ENCODE assay signal across 1 cellular context in the genomic region with DNA sequence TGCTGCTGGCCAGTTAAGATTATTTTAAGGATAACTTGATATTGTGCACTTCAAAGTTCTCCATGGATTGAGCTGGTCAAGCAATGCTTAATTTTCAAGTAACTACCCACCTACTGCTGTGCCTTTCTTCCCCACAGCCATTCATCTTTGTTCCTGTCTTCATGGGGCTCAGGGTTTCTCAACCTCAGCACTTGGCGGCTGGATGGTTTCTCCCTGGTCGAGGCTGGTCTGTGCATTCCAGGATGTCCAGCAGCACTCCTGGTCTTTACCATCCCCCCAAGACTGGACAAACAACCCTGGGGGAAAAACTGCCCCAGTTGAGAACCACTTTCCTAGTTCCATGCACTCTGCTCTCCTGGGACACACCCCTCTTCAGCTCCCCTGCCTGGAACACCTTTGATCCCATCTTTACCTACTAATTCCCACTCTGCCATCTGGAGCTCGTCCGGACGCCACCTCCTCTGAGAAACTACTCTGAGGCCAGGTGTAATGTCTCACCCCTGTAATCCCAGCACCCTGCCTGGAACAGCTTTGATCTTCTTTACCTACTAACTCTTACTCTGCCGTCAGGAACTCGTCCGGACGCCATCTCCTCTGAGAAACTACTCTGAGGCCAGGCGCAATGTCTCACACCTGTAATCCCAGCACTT.
TF ChIP-seq lines count a peak whose summit lies in the region.

No MANE protein-coding gene starts in this region.

TF ChIP-seq in H1, 55 proteins besides CTCF, POLR2A, EP300 and RAD21 (continued from another document):
- no peak for TF ChIP-seq MAX (IDR thresholded peaks at IDR 0.05)
- 0 out of 2 replicates have a peak, but pooled peaks have one; percentile 28 for TF ChIP-seq CEBPB (IDR thresholded peaks at IDR 0.05; ENCODE audit: low read depth, low read length)
- TF ChIP-seq TCF12 (IDR thresholded peaks at IDR 0.05; ENCODE audit: low read depth, low read length): no peak
- no peak for TF ChIP-seq RXRA (IDR thresholded peaks at IDR 0.05; ENCODE audit: insufficient read depth, low read depth, low read length)
- no peak for TF ChIP-seq NRF1 (IDR thresholded peaks at IDR 0.05; ENCODE audit: low read depth, low read length)
- TF ChIP-seq CHD7 (IDR thresholded peaks at IDR 0.05; ENCODE audit: insufficient replicate concordance, low read length): no peak
- no peak for TF ChIP-seq MAFK (IDR thresholded peaks at IDR 0.05; ENCODE audit: low read depth, low read length)
- no peak for TF ChIP-seq RFX5 (IDR thresholded peaks at IDR 0.05; ENCODE audit: borderline replicate concordance, low read depth, low read length)
- no peak for TF ChIP-seq SUZ12 (IDR thresholded peaks at IDR 0.05; ENCODE audit: low read length)
- TF ChIP-seq SP4 (IDR thresholded peaks at IDR 0.05; ENCODE audit: low read length): no peak
- TF ChIP-seq EGR1 (IDR thresholded peaks at IDR 0.05; ENCODE audit: borderline replicate concordance, low read depth, low read length): no peak
- no peak for TF ChIP-seq SP1 (IDR thresholded peaks at IDR 0.05; ENCODE audit: low read depth, low read length)
- no peak for TF ChIP-seq PHF8 (conservative IDR thresholded peaks at IDR 0.05; ENCODE audit: low read depth, low read length)
- TF ChIP-seq POU5F1 (IDR thresholded peaks at IDR 0.05; ENCODE audit: low read depth, low read length): no peak
- no peak for TF ChIP-seq BACH1 (IDR thresholded peaks at IDR 0.05; ENCODE audit: low read length)
- no peak for TF ChIP-seq POLR2AphosphoS5 (IDR thresholded peaks at IDR 0.05; ENCODE audit: low read depth, low read length)
- no peak for TF ChIP-seq CREB1 (IDR thresholded peaks at IDR 0.05)
- peak; percentile 5 for TF ChIP-seq NANOG (IDR thresholded peaks at IDR 0.05; ENCODE audit: insufficient read depth, low read depth, low read length, poor library complexity, severe bottlenecking)
- no peak for TF ChIP-seq SAP30 (IDR thresholded peaks at IDR 0.05; ENCODE audit: insufficient read depth, insufficient replicate concordance, low read length)
- no peak for TF ChIP-seq SP2 (IDR thresholded peaks at IDR 0.05; ENCODE audit: low read length)
- no peak for TF ChIP-seq HDAC6 (IDR thresholded peaks at IDR 0.05; ENCODE audit: low read depth, low read length)
- 0 out of 2 replicates have a peak, but pooled peaks have one; percentile 39 for TF ChIP-seq TEAD4 (IDR thresholded peaks at IDR 0.05; ENCODE audit: low read depth, low read length)
- TF ChIP-seq HDAC2 (IDR thresholded peaks at IDR 0.05; ENCODE audit: borderline replicate concordance in 1 of 2, low read depth in 2 of 2, low read length in 2 of 2): no peak
- TF ChIP-seq CTBP2 (IDR thresholded peaks at IDR 0.05; ENCODE audit: borderline replicate concordance, insufficient read depth, insufficient read length, low read length): no peak
- no peak for TF ChIP-seq JUND (IDR thresholded peaks at IDR 0.05; ENCODE audit: low read length)
